1 cellular context compared by ENCODE assay signal in genomic region chr6:119326291-119327005, GRCh38.
A peak's percentile ranks its signal among the peaks of the same experiment; 100 is the strongest.
TF ChIP-seq lines count a peak whose summit lies in the region.

No MANE protein-coding gene starts in this region.

TF ChIP-seq in K562, 482 proteins besides CTCF, POLR2A, EP300 and RAD21 (continued from another document and continues in another):
- no peak for TF ChIP-seq TFAP4 (CRISPR knock-in tag; IDR thresholded peaks at IDR 0.05; ENCODE audit: borderline replicate concordance)
- TF ChIP-seq ELF1 (tag; IDR thresholded peaks at IDR 0.05), result no peak
- TF ChIP-seq PBX2 (CRISPR knock-in tag; IDR thresholded peaks at IDR 0.05; ENCODE audit: low read depth), result no peak
- no peak for TF ChIP-seq PBX2 (tag; conservative IDR thresholded peaks at IDR 0.05; ENCODE audit: low read depth)
- TF ChIP-seq PML (IDR thresholded peaks at IDR 0.05; ENCODE audit: low read length), result no peak
- no peak for TF ChIP-seq ZNF717 (CRISPR knock-in tag; IDR thresholded peaks at IDR 0.05)
- no peak for TF ChIP-seq GABPB2 (CRISPR knock-in tag; conservative IDR thresholded peaks at IDR 0.05)
- no peak for TF ChIP-seq ILK (tag; IDR thresholded peaks at IDR 0.05; ENCODE audit: borderline replicate concordance, low read depth)
- no peak for TF ChIP-seq NONO (IDR thresholded peaks at IDR 0.05; ENCODE audit: low read depth in 2 of 2, low read length in 1 of 2)
- TF ChIP-seq ZNF592 (IDR thresholded peaks at IDR 0.05), result peak; percentile 94
- TF ChIP-seq SREBF1 (IDR thresholded peaks at IDR 0.05; ENCODE audit: borderline replicate concordance, low read depth, low read length), result no peak
- no peak for TF ChIP-seq ZNF778 (CRISPR knock-in tag; IDR thresholded peaks at IDR 0.05)
- no peak for TF ChIP-seq DEAF1 (CRISPR knock-in tag; IDR thresholded peaks at IDR 0.05)
- TF ChIP-seq RERE (CRISPR knock-in tag; IDR thresholded peaks at IDR 0.05; ENCODE audit: borderline replicate concordance), result no peak
- no peak for TF ChIP-seq ZNF217 (CRISPR knock-in tag; IDR thresholded peaks at IDR 0.05)
- no peak for TF ChIP-seq ZNF740 (CRISPR knock-in tag; IDR thresholded peaks at IDR 0.05)
- TF ChIP-seq ZNF740 (tag; IDR thresholded peaks at IDR 0.05), result peak in 1 of 2 experiments; percentile 83; a peak in 2 of 4 replicates
- no peak for TF ChIP-seq ZC3H11A (IDR thresholded peaks at IDR 0.05; ENCODE audit: low read depth, low read length)
- TF ChIP-seq MYBL2 (IDR thresholded peaks at IDR 0.05; ENCODE audit: low read depth), result no peak
- TF ChIP-seq MYBL2 (CRISPR knock-in tag; IDR thresholded peaks at IDR 0.05; ENCODE audit: borderline replicate concordance), result no peak
- no peak for TF ChIP-seq ARID1B (IDR thresholded peaks at IDR 0.05)
- no peak for TF ChIP-seq BRD9 (IDR thresholded peaks at IDR 0.05; ENCODE audit: low read depth, partially characterized antibody)
- no peak for TF ChIP-seq NCOA1 (IDR thresholded peaks at IDR 0.05; ENCODE audit: low read depth)
- no peak for TF ChIP-seq ZNF445 (CRISPR knock-in tag; IDR thresholded peaks at IDR 0.05; ENCODE audit: low read depth)
- TF ChIP-seq TAF7 (tag; IDR thresholded peaks at IDR 0.05), result 0 out of 2 replicates have a peak, but pooled peaks have one; percentile 21
- no peak for TF ChIP-seq SNAPC5 (CRISPR knock-in tag; IDR thresholded peaks at IDR 0.05)
- no peak for TF ChIP-seq FOS (IDR thresholded peaks at IDR 0.05; ENCODE audit: extremely low read depth, insufficient read length)
- TF ChIP-seq NCOA6 (IDR thresholded peaks at IDR 0.05), result no peak
- TF ChIP-seq ATF1 (CRISPR knock-in tag; IDR thresholded peaks at IDR 0.05), result no peak
- 0 out of 2 replicates have a peak, but pooled peaks have one; percentile 15 for TF ChIP-seq ATF1 (tag; IDR thresholded peaks at IDR 0.05)
- TF ChIP-seq NCOA2 (IDR thresholded peaks at IDR 0.05; ENCODE audit: partially characterized antibody in 2 of 2), result no peak
- no peak for TF ChIP-seq OTX1 (CRISPR knock-in tag; IDR thresholded peaks at IDR 0.05)
- no peak for TF ChIP-seq E2F4 (CRISPR knock-in tag; IDR thresholded peaks at IDR 0.05; ENCODE audit: low read depth)
- TF ChIP-seq PPARD (CRISPR knock-in tag; IDR thresholded peaks at IDR 0.05), result 0 out of 2 replicates have a peak, but pooled peaks have one; percentile 19
- TF ChIP-seq RBBP5 (IDR thresholded peaks at IDR 0.05; ENCODE audit: borderline replicate concordance, insufficient read depth, low read length, poor library complexity, severe bottlenecking), result no peak
- no peak for TF ChIP-seq ADNP (tag; IDR thresholded peaks at IDR 0.05)
- no peak for TF ChIP-seq SMC3 (conservative IDR thresholded peaks at IDR 0.05; ENCODE audit: insufficient read depth, low read depth, low read length)
- TF ChIP-seq MEF2D (tag; conservative IDR thresholded peaks at IDR 0.05; ENCODE audit: low read depth), result peak; percentile 58; the same call in 1 of the 2 replicates
- peak; percentile 92 for TF ChIP-seq DMBX1 (CRISPR knock-in tag; IDR thresholded peaks at IDR 0.05; ENCODE audit: borderline replicate concordance)
- TF ChIP-seq ZNF507 (tag; conservative IDR thresholded peaks at IDR 0.05), result no peak
- no peak for TF ChIP-seq AFF1 (IDR thresholded peaks at IDR 0.05; ENCODE audit: low read depth in 1 of 2, partially characterized antibody in 2 of 2)
- TF ChIP-seq HDAC8 (tag; IDR thresholded peaks at IDR 0.05), result peak; percentile 69; the same call in 1 of the 2 replicates
- no peak for TF ChIP-seq KDM2B (CRISPR knock-in tag; IDR thresholded peaks at IDR 0.05)
- TF ChIP-seq HIVEP1 (CRISPR knock-in tag; IDR thresholded peaks at IDR 0.05), result 0 out of 2 replicates have a peak, but pooled peaks have one; percentile 50
